In the genomic region with DNA sequence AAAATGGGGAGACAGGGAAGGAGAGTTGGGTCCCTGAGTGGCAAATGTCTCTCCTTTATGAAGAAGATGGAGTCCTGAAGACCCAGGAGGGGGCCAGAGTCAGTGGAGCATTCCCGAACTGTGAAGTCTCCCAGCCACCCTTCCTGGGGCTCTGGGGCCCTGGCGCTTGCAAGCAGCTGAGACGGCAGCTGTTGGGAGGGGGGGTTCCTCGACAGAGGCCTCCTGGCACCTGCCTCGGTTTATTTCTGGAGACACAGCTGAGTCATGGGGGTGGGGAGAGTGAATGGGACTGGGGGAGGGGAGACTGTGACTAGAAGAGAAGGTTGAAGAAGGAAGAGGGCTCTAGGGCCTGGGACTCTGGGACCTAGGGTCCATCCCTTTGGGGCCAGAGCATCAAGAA, we compare ENCODE assay signal across 1 cellular context.
TF ChIP-seq lines count a peak whose summit lies in the region.

No MANE protein-coding gene starts in this region.

TF ChIP-seq in HepG2, 621 proteins besides CTCF, POLR2A, EP300 and RAD21:
- no peak for TF ChIP-seq RNF219 (CRISPR knock-in tag; IDR thresholded peaks at IDR 0.05)
- TF ChIP-seq CENPX (CRISPR knock-in tag; IDR thresholded peaks at IDR 0.05): no peak
- TF ChIP-seq ZNF552 (CRISPR knock-in tag; IDR thresholded peaks at IDR 0.05; ENCODE audit: borderline replicate concordance): no peak
- no peak for TF ChIP-seq TCF7 (IDR thresholded peaks at IDR 0.05; ENCODE audit: low read depth)
- TF ChIP-seq FOSL2 (CRISPR knock-in tag; IDR thresholded peaks at IDR 0.05): 0 out of 2 replicates have a peak, but pooled peaks have one; percentile 21
